In genomic region chr21:45382698-45383000, GRCh38 we compare ENCODE assay signal across 16 cellular contexts. TPM values are rescaled to one million over a fixed set of nuclear protein-coding genes. Genes with fewer than 3 reads are reported as not detected.
DNase-seq lines count a peak whose midpoint lies in the region; ATAC-seq and TF ChIP-seq lines count a peak whose summit lies in the region.
"Had no signal": no experiment of that assay in that cellular context is flagged by ENCODE, and none has a peak within 500 bp of the region (broad histone marks: within the 10 kb centered on the region; RNA-seq: fewer than 3 reads in every experiment).

No MANE protein-coding gene starts in this region.

- H3K4me3 Mint-ChIP-seq in natural killer cell treated with Interleukin-12 subunit alpha and Interleukin-12 subunit beta and Interleukin-15 and Interleukin-18, amount 100 ng/mL, for 72 hours: no peak overlapping the region
- H3K4me3 Mint-ChIP-seq in natural killer cell: no peak overlapping the region
- no peak overlapping the region for H3K4me3 Mint-ChIP-seq in glutamatergic neuron (ENCODE audit: unreplicated experiment)
- H3K4me3 Mint-ChIP-seq: CD4-positive, CD25-positive, alpha-beta regulatory T cell had no signal

- no peaks in the 10 kb centered on the region for H3K9me3 Mint-ChIP-seq in natural killer cell treated with Interleukin-12 subunit alpha and Interleukin-12 subunit beta and Interleukin-15 and Interleukin-18, amount 100 ng/mL, for 72 hours
- H3K9me3 Mint-ChIP-seq in natural killer cell (no peaks in the 10 kb centered on the region), glutamatergic neuron (ENCODE audit: unreplicated experiment) (peaks cover 11% of the 10 kb centered on the region)

- ATAC-seq in natural killer cell treated with Interleukin-12 subunit alpha and Interleukin-12 subunit beta and Interleukin-15 and Interleukin-18, amount 100 ng/mL, for 72 hours: no peak
- ATAC-seq in natural killer cell: no peak
- ATAC-seq in GM21717 (IDR thresholded peaks at IDR 0.05; ENCODE audit: unreplicated experiment): no peak

- H3K27ac Mint-ChIP-seq in natural killer cell treated with Interleukin-12 subunit alpha and Interleukin-12 subunit beta and Interleukin-15 and Interleukin-18, amount 100 ng/mL, for 72 hours: no peak overlapping the region
- no peak overlapping the region for H3K27ac Mint-ChIP-seq in natural killer cell
- H3K27ac Mint-ChIP-seq in glutamatergic neuron (ENCODE audit: unreplicated experiment): no peak overlapping the region
- H3K27ac Mint-ChIP-seq: CD4-positive, CD25-positive, alpha-beta regulatory T cell had no signal

- no peak for TF ChIP-seq CTCF in natural killer cell (IDR thresholded peaks at IDR 0.05)
- TF ChIP-seq CTCF in glutamatergic neuron (IDR thresholded peaks at IDR 0.05; ENCODE audit: partially characterized antibody, unreplicated experiment): no peak
- no peak for TF ChIP-seq CTCF in GM13977 (IDR thresholded peaks at IDR 0.05; ENCODE audit: extremely low read depth, insufficient read depth, missing control alignments)

- H3K4me1 Mint-ChIP-seq in natural killer cell treated with Interleukin-12 subunit alpha and Interleukin-12 subunit beta and Interleukin-15 and Interleukin-18, amount 100 ng/mL, for 72 hours (ENCODE audit: low read depth in 2 of 2): no peaks in the 10 kb centered on the region
- no peaks in the 10 kb centered on the region for H3K4me1 Mint-ChIP-seq in natural killer cell
- peaks cover 4% of the 10 kb centered on the region for H3K4me1 Mint-ChIP-seq in glutamatergic neuron (ENCODE audit: low read depth, unreplicated experiment)
- H3K4me1 Mint-ChIP-seq: CD4-positive, CD25-positive, alpha-beta regulatory T cell had no signal

- H3K27me3 Mint-ChIP-seq in natural killer cell treated with Interleukin-12 subunit alpha and Interleukin-12 subunit beta and Interleukin-15 and Interleukin-18, amount 100 ng/mL, for 72 hours: peaks cover 15 to 19% of the 10 kb centered on the region in 2 donors
- H3K27me3 Mint-ChIP-seq in natural killer cell (ENCODE audit: low read depth in 2 of 2) (peaks cover 10 to 17% of the 10 kb centered on the region in 2 donors), glutamatergic neuron (ENCODE audit: unreplicated experiment) (peaks cover 11% of the 10 kb centered on the region)

- intact Hi-C loops in natural killer cell (cut with micrococcal nuclease): no loop called here

- peak; percentile 20 for DNase-seq in natural killer cell treated with Interleukin-12 subunit alpha and Interleukin-12 subunit beta and Interleukin-15 and Interleukin-18, amount 100 ng/mL, for 72 hours (ENCODE audit: low spot score)
- no peak for DNase-seq in natural killer cell
- peak; percentile 5 for DNase-seq in glutamatergic neuron
- DNase-seq in mesenteric fat pad (ENCODE audit: low spot score): peak; percentile 65
- no peak for DNase-seq in GM13977 (ENCODE audit: low spot score)
- no peak for DNase-seq in GF-D8 (lab: John Stamatoyannopoulos, UW)
- DNase-seq: Calu3; CD4-positive, CD25-positive, alpha-beta regulatory T cell; DMS53; Kasumi-1; MM.1S; NCI-H1105 treated with DMSO at 0.1 percent for 48 hours; NCI-H187; NCI-H345; NCI-H526 treated with DMSO at 0.1 percent for 48 hours had no signal

- no peaks in the 10 kb centered on the region for H3K36me3 Mint-ChIP-seq in natural killer cell treated with Interleukin-12 subunit alpha and Interleukin-12 subunit beta and Interleukin-15 and Interleukin-18, amount 100 ng/mL, for 72 hours
- H3K36me3 Mint-ChIP-seq in natural killer cell (no peaks in the 10 kb centered on the region), glutamatergic neuron (ENCODE audit: unreplicated experiment) (peaks cover 6% of the 10 kb centered on the region)
- H3K36me3 Mint-ChIP-seq: CD4-positive, CD25-positive, alpha-beta regulatory T cell had no signal

- in situ Hi-C loops in GM13977 (cut with MboI; ENCODE audit: low pct_unique_long_range_greater_than_20kb, low sequenced_read_pairs, unreplicated experiment): no loop called here

RNA-seq across cellular contexts. Expression of gene COL18A1, which starts 22.3 kb away (rescaled TPM):
- 1 to 10 TPM in 1 of 2 donors, under 1 TPM in 1; 0.31 to 1.3 TPM for total RNA-seq in natural killer cell treated with Interleukin-12 subunit alpha and Interleukin-12 subunit beta and Interleukin-15 and Interleukin-18, amount 100 ng/mL, for 72 hours
- total RNA-seq in natural killer cell: 10 to 100 TPM; 12.3 to 22.3 (median 12.7) TPM
- total RNA-seq in glutamatergic neuron (ENCODE audit: unreplicated experiment): 9.5 TPM
- total RNA-seq in mesenteric fat pad: 79.8 TPM

Comparison
In these comparisons a context has a peak if more than half of its experiments do, and no peak if none do; other contexts are left out.
1. DNase-seq: peak in natural killer cell treated with Interleukin-12 subunit alpha and Interleukin-12 subunit beta and Interleukin-15 and Interleukin-18, amount 100 ng/mL, for 72 hours (single experiment), glutamatergic neuron (single experiment) and mesenteric fat pad (single experiment); none in natural killer cell (single experiment), GM13977 (single experiment) and GF-D8 (single experiment).